22 cellular contexts compared by ENCODE assay signal in the genomic region with DNA sequence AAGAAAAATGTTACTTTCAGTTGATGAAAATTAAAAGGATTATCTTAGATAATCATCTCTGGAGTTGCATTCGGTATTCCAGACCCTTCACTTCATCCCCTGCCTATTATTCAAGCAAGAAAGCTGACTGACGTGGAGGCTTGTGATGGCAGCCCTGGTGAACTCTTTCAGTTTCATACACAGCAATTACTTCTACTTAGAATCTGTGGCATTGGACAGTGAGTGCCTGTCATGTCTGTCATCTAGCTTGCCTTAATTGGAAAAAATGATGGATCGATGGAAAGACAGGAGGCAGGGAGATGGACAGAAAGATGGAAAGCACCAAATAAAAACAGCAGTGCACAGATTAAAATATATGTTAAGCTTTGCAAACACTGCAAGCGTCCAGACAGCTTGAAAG.
"Had no signal": no experiment of that assay in that cellular context is flagged by ENCODE, and none has a peak within 500 bp of the region (broad histone marks: within the 10 kb centered on the region; RNA-seq: fewer than 3 reads in every experiment).

No MANE protein-coding gene starts in this region.

- H3K4me3 Mint-ChIP-seq: dendritic cell treated with granulocyte-macrophage colony-stimulating factor and Interleukin-4, amounts not matched to agents 40 ng/mL and 50 ng/mL, for 4 days; effector memory CD8-positive, alpha-beta T cell; natural killer cell; stimulated activated naive B cell treated with anti-CD40 and anti-IgM and Interleukin-4, amounts not matched to agents 10 μg/mL and 1 μg/mL and 100 μg/mL, for 72 hours; stimulated activated naive CD8-positive, alpha-beta T cell treated with anti-CD3 and anti-CD28 coated beads, Interleukin-15, amount 100 ng/mL, for 72 hours had no signal

- H3K27ac Mint-ChIP-seq: dendritic cell treated with granulocyte-macrophage colony-stimulating factor and Interleukin-4, amounts not matched to agents 40 ng/mL and 50 ng/mL, for 4 days; effector memory CD8-positive, alpha-beta T cell; natural killer cell; stimulated activated naive B cell treated with anti-CD40 and anti-IgM and Interleukin-4, amounts not matched to agents 10 μg/mL and 1 μg/mL and 100 μg/mL, for 72 hours; stimulated activated naive CD8-positive, alpha-beta T cell treated with anti-CD3 and anti-CD28 coated beads, Interleukin-15, amount 100 ng/mL, for 72 hours had no signal

- H3K4me1 Mint-ChIP-seq: natural killer cell; stimulated activated naive B cell treated with anti-CD40 and anti-IgM and Interleukin-4, amounts not matched to agents 10 μg/mL and 1 μg/mL and 100 μg/mL, for 72 hours; stimulated activated naive CD8-positive, alpha-beta T cell treated with anti-CD3 and anti-CD28 coated beads, Interleukin-15, amount 100 ng/mL, for 72 hours had no signal

- DNase-seq: effector memory CD8-positive, alpha-beta T cell; glutamatergic neuron; islet precursor cell; mammary epithelial cell; natural killer cell; psoas muscle; spleen; stimulated activated CD4-positive, alpha-beta T cell treated with anti-CD3 and anti-CD28 coated beads, Interleukin-15, amount 100 ng/mL, for 24 hours; stimulated activated CD4-positive, alpha-beta T cell treated with anti-CD3 and anti-CD28 coated beads, Interleukin-1b, Interleukin-23, amount 100 ng/mL, for 48 hours; stimulated activated CD4-positive, alpha-beta T cell treated with anti-CD3 and anti-CD28 coated beads, Interleukin-4, amount 100 ng/mL, for 24 hours; stimulated activated naive B cell treated with anti-CD40 and anti-IgM and Interleukin-4, amounts not matched to agents 10 μg/mL and 1 μg/mL and 100 μg/mL, for 72 hours; stimulated activated naive CD8-positive, alpha-beta T cell treated with anti-CD3 and anti-CD28 coated beads, Interleukin-15, amount 100 ng/mL, for 72 hours; testis; upper lobe of right lung had no signal

- H3K4me1 ChIP-seq: esophagus muscularis mucosa, gastroesophageal sphincter, psoas muscle, spleen, testis, tibial nerve, upper lobe of right lung, vagina had no signal

- H3K36me3 ChIP-seq: esophagus muscularis mucosa, gastroesophageal sphincter, spleen, tibial nerve, upper lobe of right lung, vagina had no signal

- H3K36me3 Mint-ChIP-seq: stimulated activated naive B cell treated with anti-CD40 and anti-IgM and Interleukin-4, amounts not matched to agents 10 μg/mL and 1 μg/mL and 100 μg/mL, for 72 hours had no signal

- H3K27me3 Mint-ChIP-seq: dendritic cell treated with granulocyte-macrophage colony-stimulating factor and Interleukin-4, amounts not matched to agents 40 ng/mL and 50 ng/mL, for 4 days; effector memory CD8-positive, alpha-beta T cell; stimulated activated naive B cell treated with anti-CD40 and anti-IgM and Interleukin-4, amounts not matched to agents 10 μg/mL and 1 μg/mL and 100 μg/mL, for 72 hours; stimulated activated naive CD8-positive, alpha-beta T cell treated with anti-CD3 and anti-CD28 coated beads, Interleukin-15, amount 100 ng/mL, for 72 hours had no signal

- H3K4me3 ChIP-seq: esophagus muscularis mucosa, gastroesophageal sphincter, psoas muscle, spleen, testis, tibial nerve, upper lobe of right lung, vagina had no signal

- ATAC-seq: effector memory CD8-positive, alpha-beta T cell; gastroesophageal sphincter; left lobe of liver; natural killer cell; psoas muscle; sciatic nerve; stimulated activated naive B cell treated with anti-CD40 and anti-IgM and Interleukin-4, amounts not matched to agents 10 μg/mL and 1 μg/mL and 100 μg/mL, for 72 hours; stimulated activated naive CD8-positive, alpha-beta T cell treated with anti-CD3 and anti-CD28 coated beads, Interleukin-15, amount 100 ng/mL, for 72 hours; upper lobe of right lung had no signal

- H3K27me3 ChIP-seq: esophagus muscularis mucosa, gastroesophageal sphincter, spleen, testis, tibial nerve, upper lobe of right lung, vagina had no signal

- H3K27ac ChIP-seq: epithelial cell of prostate, esophagus muscularis mucosa, gastroesophageal sphincter, psoas muscle, spleen, testis, tibial nerve, upper lobe of right lung, vagina had no signal
